Comparison of ENCODE assay signal across 12 cellular contexts in the genomic region with DNA sequence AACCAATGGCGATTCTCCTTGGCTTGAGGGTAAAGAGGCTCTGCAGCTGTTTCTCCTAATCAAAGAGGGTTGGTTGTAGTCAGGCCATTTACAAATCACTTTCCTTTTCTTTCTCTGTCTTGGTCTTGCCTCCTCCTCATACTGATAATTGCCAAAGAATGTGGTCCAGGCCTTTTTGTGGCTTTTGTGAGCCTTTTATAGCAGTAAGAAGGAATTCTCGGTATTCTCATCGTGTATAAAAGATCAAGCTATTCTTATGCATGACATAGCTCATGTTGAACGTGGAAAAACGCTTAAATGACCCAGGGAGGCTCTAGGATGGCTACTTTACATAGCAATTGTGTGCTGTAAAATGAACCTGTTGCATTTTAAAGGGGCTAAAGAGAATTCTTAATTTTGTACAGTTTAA.
DNase-seq lines count a peak whose midpoint lies in the region; ATAC-seq, FAIRE-seq and TF ChIP-seq lines count a peak whose summit lies in the region.
"Had no signal": no experiment of that assay in that cellular context is flagged by ENCODE, and none has a peak within 500 bp of the region (broad histone marks: within the 10 kb centered on the region; RNA-seq: fewer than 3 reads in every experiment).

No MANE protein-coding gene starts in this region.

- H3K4me2 ChIP-seq in keratinocyte (ENCODE audit: control insufficient read depth, extremely low read depth, insufficient read depth, low read depth, low read length), result no peak overlapping the region

- no peak overlapping the region for H3K4me3 Mint-ChIP-seq in stimulated activated effector memory CD8-positive, alpha-beta T cell treated with anti-CD3 and anti-CD28 coated beads, Interleukin-12 subunit alpha, Interleukin-12 subunit beta, amount 100 ng/mL, for 72 hours
- H3K4me3 Mint-ChIP-seq: stimulated activated naive CD8-positive, alpha-beta T cell treated with anti-CD3 and anti-CD28 coated beads, Interleukin-15, amount 100 ng/mL, for 72 hours had no signal

- no peaks in the 10 kb centered on the region for H3K4me1 Mint-ChIP-seq in stimulated activated effector memory CD8-positive, alpha-beta T cell treated with anti-CD3 and anti-CD28 coated beads, Interleukin-12 subunit alpha, Interleukin-12 subunit beta, amount 100 ng/mL, for 72 hours
- H3K4me1 Mint-ChIP-seq: stimulated activated naive CD8-positive, alpha-beta T cell treated with anti-CD3 and anti-CD28 coated beads, Interleukin-15, amount 100 ng/mL, for 72 hours had no signal

- no peaks in the 10 kb centered on the region for H3K9me3 ChIP-seq in HEK293 (ENCODE audit: control insufficient read depth, insufficient read depth, low read depth, low read length)
- H3K9me3 ChIP-seq in keratinocyte (ENCODE audit: control insufficient read depth, low read depth, low read length), result no peaks in the 10 kb centered on the region

- H2AFZ ChIP-seq in ACC112 (ENCODE audit: low read length, unreplicated experiment) (peak overlapping the region; percentile 28), keratinocyte (ENCODE audit: control insufficient read depth, low read length) (no peak overlapping the region)

- H3K4me1 ChIP-seq in ACC112 (ENCODE audit: control insufficient read depth, insufficient read depth, low read length, unreplicated experiment), result peaks cover 11% of the 10 kb centered on the region
- peaks cover 9% of the 10 kb centered on the region for H3K4me1 ChIP-seq in HEK293 (ENCODE audit: control insufficient read depth, insufficient read depth, low read length)
- H3K4me1 ChIP-seq in keratinocyte (ENCODE audit: control insufficient read depth, extremely low read depth, insufficient read depth, low read length), result no peaks in the 10 kb centered on the region

- peak; percentile 61 for FAIRE-seq in keratinocyte (lab: Jason Lieb, UNC)
- FAIRE-seq: endothelial cell of umbilical vein had no signal

- H3K9ac ChIP-seq in keratinocyte (ENCODE audit: control insufficient read depth, extremely low read depth, insufficient read depth, low read length), result no peak overlapping the region

- no peaks in the 10 kb centered on the region for H3K9me1 ChIP-seq in keratinocyte (ENCODE audit: control insufficient read depth, extremely low read depth, insufficient read depth, low read length)

- POLR2A ChIA-PET in HEK293 (lab: Yijun Ruan, JAX), result interaction anchor here (0.7 to 1.7 kb wide), 6 partner anchors 16 to 212 kb away, joined by 3 to 6 read pairs (median 3); partner anchors contain the start of genes BBIP1 and RBM20

- DNase-seq in amniotic stem cell (lab: John Stamatoyannopoulos, UW), result peak; percentile 36
- no peak for DNase-seq in keratinocyte (ENCODE audit: low read depth, low spot score)
- no peak for DNase-seq in Ammon's horn (ENCODE audit: low spot score)
- DNase-seq in cerebellum (ENCODE audit: low spot score), result no peak
- DNase-seq in stimulated activated effector memory CD8-positive, alpha-beta T cell treated with anti-CD3 and anti-CD28 coated beads, Interleukin-12 subunit alpha, Interleukin-12 subunit beta, amount 100 ng/mL, for 72 hours (ENCODE audit: low spot score in 2 of 2), result no peak
- DNase-seq: C1 segment of cervical spinal cord; NK-92 treated with Interleukin-12 subunit alpha and Interleukin-12 subunit beta, amount 100 ng/mL, for 24 hours; stimulated activated naive CD8-positive, alpha-beta T cell treated with anti-CD3 and anti-CD28 coated beads, Interleukin-15, amount 100 ng/mL, for 72 hours had no signal

- H3K9me3 Mint-ChIP-seq in stimulated activated effector memory CD8-positive, alpha-beta T cell treated with anti-CD3 and anti-CD28 coated beads, Interleukin-12 subunit alpha, Interleukin-12 subunit beta, amount 100 ng/mL, for 72 hours, result no peaks in the 10 kb centered on the region
- H3K9me3 Mint-ChIP-seq: stimulated activated naive CD8-positive, alpha-beta T cell treated with anti-CD3 and anti-CD28 coated beads, Interleukin-15, amount 100 ng/mL, for 72 hours had no signal

- no peaks in the 10 kb centered on the region for H3K79me2 ChIP-seq in ACC112 (ENCODE audit: control insufficient read depth, insufficient read depth, low read length, unreplicated experiment)
- H3K79me2 ChIP-seq in keratinocyte (ENCODE audit: control insufficient read depth, insufficient read depth, low read length), result no peaks in the 10 kb centered on the region

- H4K20me1 ChIP-seq in keratinocyte (ENCODE audit: control insufficient read depth, extremely low read depth, insufficient read depth, low read length), result no peaks in the 10 kb centered on the region

- no peak overlapping the region for H3K27ac Mint-ChIP-seq in stimulated activated effector memory CD8-positive, alpha-beta T cell treated with anti-CD3 and anti-CD28 coated beads, Interleukin-12 subunit alpha, Interleukin-12 subunit beta, amount 100 ng/mL, for 72 hours
- H3K27ac Mint-ChIP-seq: stimulated activated naive CD8-positive, alpha-beta T cell treated with anti-CD3 and anti-CD28 coated beads, Interleukin-15, amount 100 ng/mL, for 72 hours had no signal

- H3K36me3 ChIP-seq in ACC112 (ENCODE audit: insufficient read depth, low read length) (no peaks in the 10 kb centered on the region), HEK293 (ENCODE audit: control insufficient read depth in 2 of 2, insufficient read depth in 1 of 2, low read length in 2 of 2) (no peaks in the 10 kb centered on the region), keratinocyte (ENCODE audit: control insufficient read depth in 2 of 2, extremely low read depth in 1 of 2, insufficient read depth in 2 of 2, low read length in 2 of 2) (no peaks in the 10 kb centered on the region)

- H3K36me3 Mint-ChIP-seq in stimulated activated effector memory CD8-positive, alpha-beta T cell treated with anti-CD3 and anti-CD28 coated beads, Interleukin-12 subunit alpha, Interleukin-12 subunit beta, amount 100 ng/mL, for 72 hours, result no peaks in the 10 kb centered on the region

- CTCF ChIA-PET in HEK293 (lab: Yijun Ruan, JAX), result interaction anchor here (0.6 to 2.2 kb wide), 8 partner anchors 25 to 345 kb away, joined by 3 to 9 read pairs (median 4); no protein-coding TSS in a partner anchor

- dilution Hi-C loops in keratinocyte (cut with MboI; ENCODE audit: extremely low pct_ligation_motif_present, low sequenced_read_pairs), result no loop called here

- no peak for TF ChIP-seq CTCF in HEK293 (tag by site-specific recombination; IDR thresholded peaks at IDR 0.05)
- no peak for TF ChIP-seq CTCF in keratinocyte (optimal IDR thresholded peaks at IDR 0.05 in 1 of 3, IDR thresholded peaks at IDR 0.05 in 1 of 3, conservative IDR thresholded peaks at IDR 0.05 in 1 of 3; ENCODE audit: extremely low read depth in 1 of 3, insufficient read depth in 2 of 3, low read length in 3 of 3)

- no peak for ATAC-seq in HG03342 (IDR thresholded peaks at IDR 0.05; ENCODE audit: unreplicated experiment)
- ATAC-seq in stimulated activated effector memory CD8-positive, alpha-beta T cell treated with anti-CD3 and anti-CD28 coated beads, Interleukin-12 subunit alpha, Interleukin-12 subunit beta, amount 100 ng/mL, for 72 hours, result no peak
- ATAC-seq: stimulated activated naive CD8-positive, alpha-beta T cell treated with anti-CD3 and anti-CD28 coated beads, Interleukin-15, amount 100 ng/mL, for 72 hours had no signal

- peak overlapping the region; percentile 23; the same call in 1 of the 2 replicates for H3K4me3 ChIP-seq in ACC112 (ENCODE audit: low read depth, low read length)
- H3K4me3 ChIP-seq in HEK293 (ENCODE audit: low read depth, low read length), result no peak overlapping the region
- no peak overlapping the region for H3K4me3 ChIP-seq in keratinocyte (ENCODE audit: control insufficient read depth in 2 of 3, extremely low read depth in 1 of 3, insufficient read depth in 2 of 3, low read depth in 1 of 3, low read length in 3 of 3)

- H3K27me3 ChIP-seq in ACC112 (ENCODE audit: insufficient read depth, low read length) (no peaks in the 10 kb centered on the region), keratinocyte (ENCODE audit: control insufficient read depth, extremely low read depth, insufficient read depth, low read length) (no peaks in the 10 kb centered on the region)

- no peak overlapping the region for H3K27ac ChIP-seq in ACC112 (ENCODE audit: low read depth, low read length)
- H3K27ac ChIP-seq in HEK293 (ENCODE audit: extremely low read depth, low read depth, low read length), result no peak overlapping the region
- no peak overlapping the region for H3K27ac ChIP-seq in keratinocyte (ENCODE audit: control insufficient read depth, insufficient read depth, low read length)

TF ChIP-seq in HEK293, 187 proteins besides CTCF, POLR2A, EP300 and RAD21 (continues in another document):
- TF ChIP-seq, protein P1, sequence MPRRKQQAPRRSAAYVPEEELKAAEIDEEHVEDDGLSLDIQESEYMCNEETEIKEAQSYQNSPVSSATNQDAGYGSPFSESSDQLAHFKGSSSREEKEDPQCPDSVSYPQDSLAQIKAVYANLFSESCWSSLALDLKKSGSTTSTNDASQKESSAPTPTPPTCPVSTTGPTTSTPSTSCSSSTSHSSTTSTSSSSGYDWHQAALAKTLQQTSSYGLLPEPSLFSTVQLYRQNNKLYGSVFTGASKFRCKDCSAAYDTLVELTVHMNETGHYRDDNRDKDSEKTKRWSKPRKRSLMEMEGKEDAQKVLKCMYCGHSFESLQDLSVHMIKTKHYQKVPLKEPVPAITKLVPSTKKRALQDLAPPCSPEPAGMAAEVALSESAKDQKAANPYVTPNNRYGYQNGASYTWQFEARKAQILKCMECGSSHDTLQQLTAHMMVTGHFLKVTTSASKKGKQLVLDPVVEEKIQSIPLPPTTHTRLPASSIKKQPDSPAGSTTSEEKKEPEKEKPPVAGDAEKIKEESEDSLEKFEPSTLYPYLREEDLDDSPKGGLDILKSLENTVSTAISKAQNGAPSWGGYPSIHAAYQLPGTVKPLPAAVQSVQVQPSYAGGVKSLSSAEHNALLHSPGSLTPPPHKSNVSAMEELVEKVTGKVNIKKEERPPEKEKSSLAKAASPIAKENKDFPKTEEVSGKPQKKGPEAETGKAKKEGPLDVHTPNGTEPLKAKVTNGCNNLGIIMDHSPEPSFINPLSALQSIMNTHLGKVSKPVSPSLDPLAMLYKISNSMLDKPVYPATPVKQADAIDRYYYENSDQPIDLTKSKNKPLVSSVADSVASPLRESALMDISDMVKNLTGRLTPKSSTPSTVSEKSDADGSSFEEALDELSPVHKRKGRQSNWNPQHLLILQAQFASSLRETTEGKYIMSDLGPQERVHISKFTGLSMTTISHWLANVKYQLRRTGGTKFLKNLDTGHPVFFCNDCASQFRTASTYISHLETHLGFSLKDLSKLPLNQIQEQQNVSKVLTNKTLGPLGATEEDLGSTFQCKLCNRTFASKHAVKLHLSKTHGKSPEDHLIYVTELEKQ (tag by site-specific recombination; IDR thresholded peaks at IDR 0.05; ENCODE audit: borderline replicate concordance), result no peak
- TF ChIP-seq ZNF585B (tag by site-specific recombination; IDR thresholded peaks at IDR 0.05) (no peak), SCRT2 (tag by site-specific recombination; IDR thresholded peaks at IDR 0.05) (peak; percentile 94), ZNF416 (tag by site-specific recombination; IDR thresholded peaks at IDR 0.05) (no peak), ZNF792 (tag by site-specific recombination; IDR thresholded peaks at IDR 0.05) (no peak)
